In the genomic region with DNA sequence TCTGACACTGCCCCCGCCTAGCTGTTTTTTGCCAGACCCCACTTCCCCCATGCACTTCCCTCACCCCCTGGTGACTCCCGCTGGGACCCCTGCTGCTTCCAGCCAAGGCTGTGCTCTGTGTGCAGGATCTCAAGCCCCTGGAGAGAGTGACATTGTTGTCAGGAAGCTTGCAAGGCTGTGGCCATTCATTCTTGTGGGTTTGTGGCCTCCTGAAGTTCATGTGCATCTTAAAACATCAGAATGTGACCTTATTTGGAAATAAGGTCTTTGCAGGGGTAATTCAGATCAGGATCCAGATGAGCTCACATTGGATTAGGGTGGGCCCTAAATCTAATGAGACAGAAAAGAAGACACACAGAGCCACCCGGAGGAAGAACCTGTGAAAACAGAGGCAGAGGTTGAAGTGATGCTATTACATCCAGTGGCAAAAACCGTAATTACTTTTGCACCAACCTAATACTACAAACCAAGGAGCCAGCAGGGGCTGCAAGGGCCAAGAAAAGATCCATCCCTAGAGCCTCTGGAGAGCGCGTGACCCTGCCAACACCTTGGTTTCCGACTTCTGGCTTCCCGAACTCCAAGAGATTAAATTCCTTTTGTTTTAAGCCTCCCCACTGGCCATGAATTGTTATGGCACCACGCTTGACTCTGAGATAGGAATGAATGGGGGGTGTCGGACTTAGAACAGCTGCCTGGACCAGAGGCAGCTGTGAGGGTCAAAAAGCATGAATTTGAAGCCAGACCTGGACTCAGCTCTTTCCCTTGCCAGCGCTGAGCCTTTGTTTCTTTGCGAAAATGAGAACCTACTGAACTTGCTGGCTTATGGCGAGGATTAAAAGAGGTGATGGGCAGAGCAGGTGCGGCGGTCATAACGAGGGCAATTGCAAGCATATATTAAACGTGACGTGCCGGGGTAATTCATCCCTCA, we compare ENCODE assay signal across 8 cellular contexts.
DNase-seq lines count a peak whose midpoint lies in the region; ATAC-seq lines count a peak whose summit lies in the region.
"Had no signal": no experiment of that assay in that cellular context is flagged by ENCODE, and none has a peak within 500 bp of the region (broad histone marks: within the 10 kb centered on the region; RNA-seq: fewer than 3 reads in every experiment).

No MANE protein-coding gene starts in this region.

- H3K27ac Mint-ChIP-seq in activated naive CD4-positive, alpha-beta T cell treated with anti-CD3 and anti-CD28 coated beads, Interleukin-2, amount 50 U/mL, for 72 hours: peak overlapping the region; percentile 7 to 93
- H3K27ac Mint-ChIP-seq: activated B cell treated with CpG ODN at 0.5 μM for 24 hours had no signal

- no peaks in the 10 kb centered on the region for H3K9me3 Mint-ChIP-seq in activated naive CD4-positive, alpha-beta T cell treated with anti-CD3 and anti-CD28 coated beads, Interleukin-2, amount 50 U/mL, for 72 hours
- H3K9me3 Mint-ChIP-seq: activated B cell treated with CpG ODN at 0.5 μM for 24 hours had no signal

- H3K36me3 Mint-ChIP-seq in activated naive CD4-positive, alpha-beta T cell treated with anti-CD3 and anti-CD28 coated beads, Interleukin-2, amount 50 U/mL, for 72 hours: peaks cover 0 to 6% of the 10 kb centered on the region in 2 donors

- DNase-seq in EH (ENCODE audit: low read depth) (peak; percentile 92), LHCN-M2 (ENCODE audit: low read depth) (peak; percentile 49), myocyte (ENCODE audit: low read depth) (peak; percentile 45), amygdala (lab: John Stamatoyannopoulos, UW) (no peak)
- peak in 1 of 2 donors; percentile 59 for DNase-seq in activated naive CD4-positive, alpha-beta T cell treated with anti-CD3 and anti-CD28 coated beads, Interleukin-2, amount 50 U/mL, for 72 hours (ENCODE audit: low spot score in 2 of 2)
- DNase-seq: activated B cell treated with CpG ODN at 0.5 μM for 24 hours had no signal

- peak; percentile 46 to 51 for ATAC-seq in activated naive CD4-positive, alpha-beta T cell treated with anti-CD3 and anti-CD28 coated beads, Interleukin-2, amount 50 U/mL, for 72 hours
- ATAC-seq in GM19395 (IDR thresholded peaks at IDR 0.05; ENCODE audit: unreplicated experiment) (no peak), GM19324 (IDR thresholded peaks at IDR 0.05; ENCODE audit: low FRiP score, unreplicated experiment) (no peak)

Comparison
In these comparisons a context has a peak if more than half of its experiments do, and no peak if none do; other contexts are left out.
1. DNase-seq: peak in EH (single experiment), LHCN-M2 (single experiment) and myocyte (single experiment); none in amygdala (0 of 56).
2. ATAC-seq: peak in activated naive CD4-positive, alpha-beta T cell treated with anti-CD3 and anti-CD28 coated beads, Interleukin-2, amount 50 U/mL, for 72 hours (2 of 2); none in GM19395 (single experiment) and GM19324 (single experiment).